Comparison of ENCODE assay signal across 1 cellular context in the genomic region with DNA sequence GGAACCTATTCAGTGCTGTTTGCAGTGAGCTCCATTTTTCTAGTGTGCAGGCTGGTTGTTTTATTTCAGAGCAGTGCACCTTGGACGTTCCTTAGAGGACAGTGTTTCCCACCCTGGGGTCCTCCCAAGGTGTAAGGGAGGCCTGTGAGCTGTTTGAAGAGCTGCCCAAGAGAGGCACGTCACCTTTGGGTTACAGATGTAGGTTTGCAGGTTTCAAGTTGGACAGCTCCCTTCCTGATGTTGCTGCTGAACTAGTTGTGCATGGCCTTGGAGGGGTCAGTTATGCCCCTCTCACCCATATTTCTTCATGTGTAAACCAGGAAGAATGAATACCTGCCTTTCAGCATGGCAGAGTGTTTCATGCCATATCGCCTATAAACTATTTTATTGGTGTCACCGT.
TF ChIP-seq lines count a peak whose summit lies in the region.

No MANE protein-coding gene starts in this region.

TF ChIP-seq in HEK293, 187 proteins besides CTCF, POLR2A, EP300 and RAD21 (continued from another document):
- TF ChIP-seq ZBTB44 (tag by site-specific recombination; IDR thresholded peaks at IDR 0.05): no peak
